8 cellular contexts compared by ENCODE assay signal in the genomic region with DNA sequence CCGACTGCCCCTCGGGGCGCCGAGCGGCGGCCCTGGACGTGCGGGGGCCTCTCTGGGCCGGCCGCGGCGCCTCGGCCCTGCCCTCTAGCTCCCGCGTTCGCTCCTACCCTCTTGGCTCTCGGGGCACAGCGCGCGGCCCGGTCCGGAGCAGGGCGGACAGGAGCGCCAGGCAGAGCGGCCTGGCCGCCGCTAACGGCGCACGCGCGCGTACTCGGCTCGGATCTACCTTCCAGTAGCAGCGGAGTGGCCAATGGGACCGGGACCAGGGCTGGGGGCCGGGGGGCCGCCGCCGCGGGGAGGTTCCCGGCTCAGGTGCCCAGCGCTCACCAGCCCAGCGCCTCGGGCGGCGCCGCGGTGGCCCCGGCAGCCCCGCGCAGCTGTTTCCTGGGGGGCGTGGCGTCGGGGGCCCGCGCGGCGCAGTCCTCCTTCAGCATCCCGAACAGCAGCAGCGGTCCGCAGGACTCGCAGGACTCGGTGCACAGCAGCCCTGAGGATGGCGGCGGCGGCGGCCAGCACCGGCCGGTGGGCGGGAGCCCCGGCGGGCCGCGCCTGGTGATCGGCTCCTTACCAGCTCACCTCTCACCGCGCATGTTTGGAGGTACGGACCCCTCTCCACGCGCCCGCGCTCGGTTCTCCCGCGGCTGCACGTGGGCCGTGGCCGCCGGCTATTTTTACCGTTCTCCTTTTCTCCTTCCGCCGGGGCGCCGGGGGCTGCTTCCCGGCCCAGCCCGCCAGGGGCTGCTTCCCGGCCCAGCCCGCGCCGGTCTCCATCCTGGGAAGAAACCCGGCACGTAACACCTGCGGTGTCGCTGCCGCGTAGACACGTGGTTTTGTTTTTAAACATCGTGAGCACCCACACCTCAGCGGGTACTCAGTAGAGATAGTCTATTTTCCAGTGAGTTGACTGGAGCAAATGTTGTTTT.
DNase-seq lines count a peak whose midpoint lies in the region; ATAC-seq and TF ChIP-seq lines count a peak whose summit lies in the region.
"Not testable (repeated sequence)": the region's sequence is repeated elsewhere in the genome, so short reads cannot be mapped to it uniquely, and the experiment has no call there.

No MANE protein-coding gene starts in this region.

- peak overlapping the region; percentile 83 for H3K9ac ChIP-seq in NT2/D1 (ENCODE audit: insufficient read length, low read depth)

- DNase-seq in Caki2 (ENCODE audit: low read depth) (peak; percentile 79), HT-29 (ENCODE audit: low spot score) (peak; percentile 71), NT2/D1 (ENCODE audit: low read depth, low spot score) (peak; percentile 42), activated T-cell treated with anti-CD3 and anti-CD28 coated beads for 24 hours (ENCODE audit: low read depth) (peak; percentile 26), epithelial cell of esophagus (ENCODE audit: low read depth) (peak; percentile 61), mesenteric fat pad (ENCODE audit: low spot score) (peak; percentile 91)
- DNase-seq in stimulated activated CD8-positive, alpha-beta memory T cell treated with anti-CD3 and anti-CD28 coated beads, Interleukin-15, amount 100 ng/mL, for 24 hours (ENCODE audit: low read depth): peak; percentile 8

- H3K4me3 ChIP-seq in NT2/D1 (ENCODE audit: insufficient read length, low read depth): peak overlapping the region; percentile 64
- H3K4me3 ChIP-seq in epithelial cell of esophagus (ENCODE audit: low read length): peak overlapping the region; percentile 50

- in situ Hi-C loops in Caki2 (cut with HindIII; ENCODE audit: low pct_unique_long_range_greater_than_20kb, low sequenced_read_pairs): not testable (repeated sequence)

- peak; percentile 77 for ATAC-seq in GM21515 (IDR thresholded peaks at IDR 0.05; ENCODE audit: unreplicated experiment)

- not testable (repeated sequence) for H3K36me3 ChIP-seq in NT2/D1 (ENCODE audit: insufficient read depth, insufficient read length, low read length)

- not testable (repeated sequence) for H3K4me1 ChIP-seq in NT2/D1 (ENCODE audit: insufficient read depth, insufficient read length)

- TF ChIP-seq CTCF in epithelial cell of esophagus (IDR thresholded peaks at IDR 0.05; ENCODE audit: insufficient read depth, low read depth, low read length, missing control alignments): not testable (repeated sequence)

- H3K27me3 ChIP-seq in NT2/D1 (ENCODE audit: insufficient read depth, insufficient read length): peaks cover 16% of the 10 kb centered on the region

- not testable (repeated sequence) for H3K9me3 ChIP-seq in NT2/D1 (ENCODE audit: insufficient read depth, low read length)

Comparison
In these comparisons a context has a peak if more than half of its experiments do, and no peak if none do; other contexts are left out.
1. Peak in every context shown above with its lines: DNase-seq, ATAC-seq and H3K4me3 ChIP-seq.
2. DNase-seq: peak in every context shown above with its lines; median percentile 91 in mesenteric fat pad; 79 in Caki2; 71 in HT-29; 61 in epithelial cell of esophagus; 42 in NT2/D1; 26 in activated T-cell treated with anti-CD3 and anti-CD28 coated beads for 24 hours; 8 in stimulated activated CD8-positive, alpha-beta memory T cell treated with anti-CD3 and anti-CD28 coated beads, Interleukin-15, amount 100 ng/mL, for 24 hours.